11 cellular contexts compared by ENCODE assay signal in the genomic region with DNA sequence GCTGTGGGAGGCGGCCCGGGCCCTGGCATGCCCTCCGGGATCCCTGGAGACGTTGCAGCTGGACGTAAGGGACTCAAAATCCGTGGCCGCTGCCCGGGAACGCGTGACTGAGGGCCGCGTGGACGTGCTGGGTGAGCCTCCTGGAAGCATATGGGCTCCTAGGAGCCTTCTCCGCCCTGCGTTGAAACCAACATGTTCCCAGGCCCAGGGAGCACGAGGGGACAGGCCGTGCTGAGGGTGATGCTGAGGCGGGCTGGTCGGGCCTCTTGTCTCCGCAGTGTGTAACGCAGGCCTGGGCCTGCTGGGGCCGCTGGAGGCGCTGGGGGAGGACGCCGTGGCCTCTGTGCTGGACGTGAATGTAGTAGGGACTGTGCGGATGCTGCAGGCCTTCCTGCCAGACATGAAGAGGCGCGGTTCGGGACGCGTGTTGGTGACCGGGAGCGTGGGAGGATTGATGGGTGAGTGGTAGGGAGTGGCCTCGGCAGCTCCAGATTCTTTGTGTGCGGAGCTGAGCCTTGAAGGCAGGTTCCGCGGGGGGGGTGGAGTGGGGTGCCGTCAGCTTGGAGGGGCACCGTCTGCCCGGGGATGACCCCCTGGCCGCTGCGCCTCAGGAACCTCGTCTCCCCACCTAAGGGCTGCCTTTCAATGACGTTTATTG. TPM values are rescaled to one million over a fixed set of nuclear protein-coding genes. Genes with fewer than 3 reads are reported as not detected.
DNase-seq lines count a peak whose midpoint lies in the region; ATAC-seq lines count a peak whose summit lies in the region.
"Had no signal": no experiment of that assay in that cellular context is flagged by ENCODE, and none has a peak within 500 bp of the region (broad histone marks: within the 10 kb centered on the region; RNA-seq: fewer than 3 reads in every experiment).

No MANE protein-coding gene starts in this region.

- H3K27ac Mint-ChIP-seq in T-helper 2 cell treated with Interferon-gamma antibody and Interleukin-4, amounts not matched to agents 5 μg/mL and 100 μg/mL, for 36 hours = peak overlapping the region; percentile 63
- peak overlapping the region; percentile 13 for H3K27ac Mint-ChIP-seq in activated CD4-positive, alpha-beta memory T cell treated with anti-CD3 and anti-CD28 coated beads for 36 hours
- peak overlapping the region; percentile 98 for H3K27ac Mint-ChIP-seq in stimulated activated memory B cell treated with anti-CD40 and anti-IgM and Interleukin-4, amounts not matched to agents 10 μg/mL and 1 μg/mL and 100 μg/mL, for 72 hours

- CTCF ChIA-PET in activated CD4-positive, alpha-beta memory T cell treated with anti-CD3 and anti-CD28 coated beads for 36 hours (lab: Charles Lee) = interaction anchor here (0.9 to 2.2 kb wide), 4 partner anchors 14 to 36 kb away, joined by 3 to 10 read pairs (median 6); a partner anchor contains a TSS

- intact Hi-C loops in activated CD4-positive, alpha-beta memory T cell treated with anti-CD3 and anti-CD28 coated beads for 36 hours (cut with micrococcal nuclease) = no loop called here
- intact Hi-C loops in right cardiac atrium (cut with DNase I) = no loop called here

- H3K9me3 Mint-ChIP-seq in T-helper 2 cell treated with Interferon-gamma antibody and Interleukin-4, amounts not matched to agents 5 μg/mL and 100 μg/mL, for 36 hours = no peaks in the 10 kb centered on the region
- no peaks in the 10 kb centered on the region for H3K9me3 Mint-ChIP-seq in activated CD4-positive, alpha-beta memory T cell treated with anti-CD3 and anti-CD28 coated beads for 36 hours
- no peaks in the 10 kb centered on the region for H3K9me3 Mint-ChIP-seq in stimulated activated memory B cell treated with anti-CD40 and anti-IgM and Interleukin-4, amounts not matched to agents 10 μg/mL and 1 μg/mL and 100 μg/mL, for 72 hours

- no peaks in the 10 kb centered on the region for H3K27me3 Mint-ChIP-seq in T-helper 2 cell treated with Interferon-gamma antibody and Interleukin-4, amounts not matched to agents 5 μg/mL and 100 μg/mL, for 36 hours (ENCODE audit: low read depth)
- H3K27me3 Mint-ChIP-seq in activated CD4-positive, alpha-beta memory T cell treated with anti-CD3 and anti-CD28 coated beads for 36 hours = no peaks in the 10 kb centered on the region
- H3K27me3 Mint-ChIP-seq in stimulated activated memory B cell treated with anti-CD40 and anti-IgM and Interleukin-4, amounts not matched to agents 10 μg/mL and 1 μg/mL and 100 μg/mL, for 72 hours = no peaks in the 10 kb centered on the region

- peaks cover 16% of the 10 kb centered on the region for H3K4me1 Mint-ChIP-seq in T-helper 2 cell treated with Interferon-gamma antibody and Interleukin-4, amounts not matched to agents 5 μg/mL and 100 μg/mL, for 36 hours (ENCODE audit: low read depth)
- peaks cover 15% of the 10 kb centered on the region for H3K4me1 Mint-ChIP-seq in activated CD4-positive, alpha-beta memory T cell treated with anti-CD3 and anti-CD28 coated beads for 36 hours (ENCODE audit: low read depth)
- H3K4me1 Mint-ChIP-seq in stimulated activated memory B cell treated with anti-CD40 and anti-IgM and Interleukin-4, amounts not matched to agents 10 μg/mL and 1 μg/mL and 100 μg/mL, for 72 hours = peaks cover 53% of the 10 kb centered on the region

- H3K4me1 ChIP-seq in right cardiac atrium (ENCODE audit: control insufficient read depth, insufficient read depth, low read length) = no peaks in the 10 kb centered on the region

- peak overlapping the region; percentile 91 for H3K4me3 Mint-ChIP-seq in T-helper 2 cell treated with Interferon-gamma antibody and Interleukin-4, amounts not matched to agents 5 μg/mL and 100 μg/mL, for 36 hours
- H3K4me3 Mint-ChIP-seq in activated CD4-positive, alpha-beta memory T cell treated with anti-CD3 and anti-CD28 coated beads for 36 hours = peak overlapping the region; percentile 87
- peak overlapping the region; percentile 99 for H3K4me3 Mint-ChIP-seq in stimulated activated memory B cell treated with anti-CD40 and anti-IgM and Interleukin-4, amounts not matched to agents 10 μg/mL and 1 μg/mL and 100 μg/mL, for 72 hours

- no peak overlapping the region for H3K4me3 ChIP-seq in right cardiac atrium (ENCODE audit: low read length)

- H3K27ac ChIP-seq in right cardiac atrium (ENCODE audit: low read length) = no peak overlapping the region

- H3K27me3 ChIP-seq in right cardiac atrium (ENCODE audit: control insufficient read depth, insufficient read depth) = no peaks in the 10 kb centered on the region

- H3K9me3 ChIP-seq in right cardiac atrium (ENCODE audit: control insufficient read depth, low read length) = no peaks in the 10 kb centered on the region

- DNase-seq in T-helper 2 cell treated with Interferon-gamma antibody and Interleukin-4, amounts not matched to agents 5 μg/mL and 100 μg/mL, for 36 hours (ENCODE audit: low spot score) = no peak
- DNase-seq in T-helper 2 cell = no peak
- DNase-seq in activated CD4-positive, alpha-beta memory T cell treated with anti-CD3 and anti-CD28 coated beads for 36 hours = no peak
- peak; percentile 39 to 67 (median 67) for DNase-seq in right cardiac atrium
- DNase-seq in stimulated activated CD4-positive, alpha-beta T cell treated with anti-CD3 and anti-CD28 coated beads, Interleukin-12 subunit alpha, Interleukin-12 subunit beta, amount 100 ng/mL, for 4 hours = no peak
- no peak for DNase-seq in iPS-NIHi11 (ENCODE audit: low spot score)
- DNase-seq: activated CD8-positive, alpha-beta memory T cell treated with anti-CD3 and anti-CD28 coated beads, Interleukin-2, amount 50 U/mL, for 4 hours; C1 segment of cervical spinal cord; NCI-H1092 treated with DMSO at 0.1 percent for 48 hours had no signal

- ATAC-seq in right cardiac atrium (peak; percentile 1 to 2), HG02571 (IDR thresholded peaks at IDR 0.05; ENCODE audit: unreplicated experiment) (no peak)
- ATAC-seq in stimulated activated memory B cell treated with anti-CD40 and anti-IgM and Interleukin-4, amounts not matched to agents 10 μg/mL and 1 μg/mL and 100 μg/mL, for 72 hours = no peak

- H3K36me3 Mint-ChIP-seq in T-helper 2 cell treated with Interferon-gamma antibody and Interleukin-4, amounts not matched to agents 5 μg/mL and 100 μg/mL, for 36 hours (ENCODE audit: low read depth) = peaks cover 5% of the 10 kb centered on the region
- no peaks in the 10 kb centered on the region for H3K36me3 Mint-ChIP-seq in activated CD4-positive, alpha-beta memory T cell treated with anti-CD3 and anti-CD28 coated beads for 36 hours
- H3K36me3 Mint-ChIP-seq in stimulated activated memory B cell treated with anti-CD40 and anti-IgM and Interleukin-4, amounts not matched to agents 10 μg/mL and 1 μg/mL and 100 μg/mL, for 72 hours = no peaks in the 10 kb centered on the region

- POLR2A ChIA-PET in activated CD4-positive, alpha-beta memory T cell treated with anti-CD3 and anti-CD28 coated beads for 36 hours (lab: Charles Lee) = interaction anchor here (0.9 kb wide), 2 partner anchors 10 to 13 kb away, joined by 3 read pairs; a partner anchor contains a TSS

- WGBS in right cardiac atrium = 68% methylated on average over 45 of the region's 45 CpGs

RNA-seq across cellular contexts. Expression of a gene that starts 0.6 kb away (rescaled TPM):
- total RNA-seq in activated CD4-positive, alpha-beta memory T cell treated with anti-CD3 and anti-CD28 coated beads for 36 hours = under 1 TPM; 0.44 to 0.52 TPM
- 1 to 10 TPM; 1.2 to 1.6 (median 1.4) TPM for total RNA-seq in right cardiac atrium
- 2.5 TPM for polyA plus RNA-seq in right cardiac atrium

RNA-seq across cellular contexts. Expression of a gene that starts 8.7 kb away (rescaled TPM):
- total RNA-seq in activated CD4-positive, alpha-beta memory T cell treated with anti-CD3 and anti-CD28 coated beads for 36 hours = 100 to 1,000 TPM in 1 of 2 experiments, 10 to 100 TPM in 1; 92.8 to 103 TPM
- 10 to 100 TPM; 32.4 to 45.5 (median 40.0) TPM for total RNA-seq in right cardiac atrium
- polyA plus RNA-seq in right cardiac atrium = 30.2 TPM

RNA-seq across cellular contexts. Expression of a gene that starts 13.6 kb away (rescaled TPM):
- 10 to 100 TPM; 38.4 to 39.7 TPM for total RNA-seq in activated CD4-positive, alpha-beta memory T cell treated with anti-CD3 and anti-CD28 coated beads for 36 hours
- total RNA-seq in right cardiac atrium = 10 to 100 TPM; 46.9 to 63.8 (median 54.2) TPM
- 65.0 TPM for polyA plus RNA-seq in right cardiac atrium

RNA-seq across cellular contexts. Expression of a gene that starts 17.2 kb away (rescaled TPM):
- 10 to 100 TPM; 12.2 to 13.9 TPM for total RNA-seq in activated CD4-positive, alpha-beta memory T cell treated with anti-CD3 and anti-CD28 coated beads for 36 hours
- 10 to 100 TPM; 11.3 to 18.8 (median 15.0) TPM for total RNA-seq in right cardiac atrium
- polyA plus RNA-seq in right cardiac atrium = 13.7 TPM

RNA-seq across cellular contexts. Expression of a gene that starts 24.2 kb away (rescaled TPM):
- total RNA-seq in activated CD4-positive, alpha-beta memory T cell treated with anti-CD3 and anti-CD28 coated beads for 36 hours = 10 to 100 TPM; 26.4 to 29.4 TPM
- 1 to 10 TPM; 1.4 to 3.3 (median 2.5) TPM for total RNA-seq in right cardiac atrium
- 2.2 TPM for polyA plus RNA-seq in right cardiac atrium

Comparison
In these comparisons a context has a peak if more than half of its experiments do, and no peak if none do; other contexts are left out.
1. DNase-seq: peak in right cardiac atrium (3 of 3); none in T-helper 2 cell treated with Interferon-gamma antibody and Interleukin-4, amounts not matched to agents 5 μg/mL and 100 μg/mL, for 36 hours (single experiment), T-helper 2 cell (0 of 5), activated CD4-positive, alpha-beta memory T cell treated with anti-CD3 and anti-CD28 coated beads for 36 hours (single experiment), stimulated activated CD4-positive, alpha-beta T cell treated with anti-CD3 and anti-CD28 coated beads, Interleukin-12 subunit alpha, Interleukin-12 subunit beta, amount 100 ng/mL, for 4 hours (single experiment) and iPS-NIHi11 (single experiment).
2. H3K27ac Mint-ChIP-seq: peak in every context shown above with its lines; median percentile 98 in stimulated activated memory B cell treated with anti-CD40 and anti-IgM and Interleukin-4, amounts not matched to agents 10 μg/mL and 1 μg/mL and 100 μg/mL, for 72 hours; 63 in T-helper 2 cell treated with Interferon-gamma antibody and Interleukin-4, amounts not matched to agents 5 μg/mL and 100 μg/mL, for 36 hours; 13 in activated CD4-positive, alpha-beta memory T cell treated with anti-CD3 and anti-CD28 coated beads for 36 hours.
3. ATAC-seq: peak in right cardiac atrium (2 of 2); none in stimulated activated memory B cell treated with anti-CD40 and anti-IgM and Interleukin-4, amounts not matched to agents 10 μg/mL and 1 μg/mL and 100 μg/mL, for 72 hours (single experiment) and HG02571 (single experiment).
4. Peak in every context shown above with its lines, with median percentiles within 50 percentile points of each other: H3K4me3 Mint-ChIP-seq.